ENCODE assay signal across 30 cellular contexts in genomic region chr10:73261362-73261995, GRCh38.
"Had no signal": no experiment of that assay in that cellular context is flagged by ENCODE, and none has a peak within 500 bp of the region (broad histone marks: within the 10 kb centered on the region; RNA-seq: fewer than 3 reads in every experiment).

No MANE protein-coding gene starts in this region.

- H3K36me3 ChIP-seq: heart left ventricle, pancreas, prostate gland, stomach, thyroid gland, upper lobe of left lung, vagina had no signal

- H3K27me3 ChIP-seq: dorsolateral prefrontal cortex, heart left ventricle, pancreas, stomach, thyroid gland, upper lobe of left lung, vagina had no signal

- H3K4me3 ChIP-seq: coronary artery, dorsolateral prefrontal cortex, heart left ventricle, pancreas, prostate gland, stomach, thyroid gland, upper lobe of left lung, vagina had no signal

- H3K4me1 Mint-ChIP-seq: stimulated activated effector memory CD8-positive, alpha-beta T cell treated with anti-CD3 and anti-CD28 coated beads, Interleukin-12 subunit alpha, Interleukin-12 subunit beta, amount 100 ng/mL, for 72 hours; WTC11 had no signal

- ATAC-seq: effector memory CD8-positive, alpha-beta T cell; heart left ventricle; left cardiac atrium; left ventricle myocardium superior; naive thymus-derived CD4-positive, alpha-beta T cell; pancreas; sciatic nerve; WTC11 had no signal

- H3K9me3 Mint-ChIP-seq: activated T-cell treated with anti-CD3 and anti-CD28 coated beads, Interleukin-2, amount 50 U/mL, for 24 hours had no signal

- H3K4me1 ChIP-seq: heart left ventricle, pancreas, prostate gland, thyroid gland, upper lobe of left lung, vagina had no signal

- H3K36me3 Mint-ChIP-seq: stimulated activated effector memory CD8-positive, alpha-beta T cell treated with anti-CD3 and anti-CD28 coated beads, Interleukin-12 subunit alpha, Interleukin-12 subunit beta, amount 100 ng/mL, for 72 hours had no signal

- H3K27ac ChIP-seq: coronary artery, dorsolateral prefrontal cortex, heart left ventricle, pancreas, prostate gland, stomach, thyroid gland, upper lobe of left lung, vagina had no signal

- H3K9me3 ChIP-seq: pancreas, prostate gland, thyroid gland, vagina had no signal

- DNase-seq: activated CD4-positive, alpha-beta memory T cell treated with anti-CD3 and anti-CD28 coated beads, Interleukin-2, amount 10 ng/mL, durations not matched to agents 7 days and 5 days; activated CD4-positive, alpha-beta T cell treated with anti-CD3 and anti-CD28 coated beads for 1 hour; activated CD4-positive, alpha-beta T cell treated with anti-CD3 and anti-CD28 coated beads, Interleukin-2, amount 10 ng/mL, durations not matched to agents 7 days and 5 days; activated CD8-positive, alpha-beta memory T cell treated with anti-CD3 and anti-CD28 coated beads, Interleukin-2, amount 50 U/mL, for 48 hours; activated gamma-delta T cell treated with Interleukin-2 at 50 U/mL for 16 hours; activated naive CD4-positive, alpha-beta T cell treated with anti-CD3 and anti-CD28 coated beads, Interleukin-2, amount 50 U/mL, for 16 hours; activated T-cell treated with anti-CD3 and anti-CD28 coated beads, Interleukin-2, amount 50 U/mL, for 24 hours; cerebellar nuclear complex; dorsolateral prefrontal cortex; effector memory CD8-positive, alpha-beta T cell; heart left ventricle; islet precursor cell; left cardiac atrium; left ventricle myocardium superior; naive thymus-derived CD4-positive, alpha-beta T cell; pancreas; retina; small intestine; stimulated activated CD4-positive, alpha-beta T cell treated with anti-CD3 and anti-CD28 coated beads, Interleukin-4, amount 100 ng/mL, for 24 hours; stomach; T-helper 2 cell; thyroid gland; upper lobe of left lung had no signal

- H3K4me3 Mint-ChIP-seq: activated CD4-positive, alpha-beta memory T cell treated with anti-CD3 and anti-CD28 coated beads, Interleukin-2, amount 10 ng/mL, durations not matched to agents 7 days and 5 days; activated CD4-positive, alpha-beta T cell treated with anti-CD3 and anti-CD28 coated beads, Interleukin-2, amount 10 ng/mL, durations not matched to agents 7 days and 5 days; activated T-cell treated with anti-CD3 and anti-CD28 coated beads, Interleukin-2, amount 50 U/mL, for 24 hours; effector memory CD8-positive, alpha-beta T cell; mesothelial cell of epicardium; naive thymus-derived CD4-positive, alpha-beta T cell; stimulated activated effector memory CD8-positive, alpha-beta T cell treated with anti-CD3 and anti-CD28 coated beads, Interleukin-12 subunit alpha, Interleukin-12 subunit beta, amount 100 ng/mL, for 72 hours; WTC11 had no signal

- H3K27me3 Mint-ChIP-seq: activated CD4-positive, alpha-beta memory T cell treated with anti-CD3 and anti-CD28 coated beads, Interleukin-2, amount 10 ng/mL, durations not matched to agents 7 days and 5 days; activated T-cell treated with anti-CD3 and anti-CD28 coated beads, Interleukin-2, amount 50 U/mL, for 24 hours; effector memory CD8-positive, alpha-beta T cell had no signal

- H3K27ac Mint-ChIP-seq: activated CD4-positive, alpha-beta memory T cell treated with anti-CD3 and anti-CD28 coated beads, Interleukin-2, amount 10 ng/mL, durations not matched to agents 7 days and 5 days; activated CD4-positive, alpha-beta T cell treated with anti-CD3 and anti-CD28 coated beads, Interleukin-2, amount 10 ng/mL, durations not matched to agents 7 days and 5 days; activated T-cell treated with anti-CD3 and anti-CD28 coated beads, Interleukin-2, amount 50 U/mL, for 24 hours; effector memory CD8-positive, alpha-beta T cell; mesothelial cell of epicardium; naive thymus-derived CD4-positive, alpha-beta T cell; stimulated activated effector memory CD8-positive, alpha-beta T cell treated with anti-CD3 and anti-CD28 coated beads, Interleukin-12 subunit alpha, Interleukin-12 subunit beta, amount 100 ng/mL, for 72 hours; WTC11 had no signal
